In the genomic region with DNA sequence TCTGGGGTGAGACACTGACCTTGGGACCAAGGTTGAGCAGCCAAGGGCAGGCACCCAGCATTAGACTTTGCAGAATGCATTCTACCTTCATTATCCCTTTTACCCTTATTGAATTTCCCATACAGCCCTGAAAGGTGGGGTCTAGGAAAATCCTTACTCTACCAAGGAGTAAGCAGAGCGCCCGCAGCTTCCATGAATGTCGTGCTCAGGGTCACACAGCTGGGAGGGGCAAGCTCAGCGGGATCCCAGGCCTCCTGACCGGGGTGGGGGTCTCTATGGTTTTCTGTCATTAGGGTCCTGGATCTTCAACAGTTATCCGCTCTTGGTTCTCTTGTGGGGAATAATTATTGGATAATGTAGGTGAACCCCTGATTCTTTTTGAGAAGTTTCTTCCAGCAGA, we compare ENCODE assay signal across 20 cellular contexts. TPM values are rescaled to one million over a fixed set of nuclear protein-coding genes. Genes with fewer than 3 reads are reported as not detected.
A peak's percentile ranks its signal among the peaks of the same experiment; 100 is the strongest.
DNase-seq lines count a peak whose midpoint lies in the region; ATAC-seq and TF ChIP-seq lines count a peak whose summit lies in the region.
"Had no signal": no experiment of that assay in that cellular context is flagged by ENCODE, and none has a peak within 500 bp of the region (broad histone marks: within the 10 kb centered on the region; RNA-seq: fewer than 3 reads in every experiment).

No MANE protein-coding gene starts in this region.

- no peaks in the 10 kb centered on the region for H4K20me1 ChIP-seq in OCI-LY7 (ENCODE audit: insufficient read depth, low read length)
- H4K20me1 ChIP-seq: BLaER1 had no signal

- H3K4me1 ChIP-seq in breast epithelium: no peaks in the 10 kb centered on the region
- H3K4me1 ChIP-seq in OCI-LY7 (ENCODE audit: insufficient read depth, low read length, poor library complexity, severe bottlenecking): no peaks in the 10 kb centered on the region
- H3K4me1 ChIP-seq: Caco-2 had no signal

- no peaks in the 10 kb centered on the region for H3K9me2 ChIP-seq in OCI-LY7 (ENCODE audit: insufficient read depth, low read length)

- H3K4me3 ChIP-seq in breast epithelium: no peak overlapping the region
- no peak overlapping the region for H3K4me3 ChIP-seq in OCI-LY7 (ENCODE audit: low read depth, low read length, poor library complexity, severe bottlenecking)
- H3K4me3 ChIP-seq: BLaER1, GM23338 had no signal

- H3K27me3 ChIP-seq in breast epithelium: no peaks in the 10 kb centered on the region
- H3K27me3 ChIP-seq: BLaER1 had no signal

- H3K4me1 Mint-ChIP-seq in MCF 10A (ENCODE audit: insufficient read depth, unreplicated experiment) (no peaks in the 10 kb centered on the region), glutamatergic neuron (ENCODE audit: low read depth, unreplicated experiment) (peaks cover 25% of the 10 kb centered on the region)
- H3K4me1 Mint-ChIP-seq: B cell; CD4-positive, CD25-positive, alpha-beta regulatory T cell had no signal

- H3K4me3 Mint-ChIP-seq in MCF 10A (ENCODE audit: unreplicated experiment) (no peak overlapping the region), glutamatergic neuron (ENCODE audit: unreplicated experiment) (no peak overlapping the region)
- H3K4me3 Mint-ChIP-seq: B cell; CD4-positive, CD25-positive, alpha-beta regulatory T cell; CD8-positive, alpha-beta T cell; GM23338; H9 had no signal

- intact Hi-C loops in MCF 10A (cut with micrococcal nuclease): no loop called here
- intact Hi-C loops in breast epithelium (cut with DNase I; ENCODE audit: low total_unique reads): loop anchor here (5.0 kb wide), 1 partner anchor 487 kb away; no protein-coding TSS in a partner anchor
- intact Hi-C loops in sciatic nerve (cut with DNase I): no loop called here
- intact Hi-C loops in OCI-LY7 (cut with micrococcal nuclease; ENCODE audit: unreplicated experiment): no loop called here

- no peak for TF ChIP-seq CTCF in MCF 10A (IDR thresholded peaks at IDR 0.05; ENCODE audit: unreplicated experiment)
- no peak for TF ChIP-seq CTCF in breast epithelium (IDR thresholded peaks at IDR 0.05)
- no peak for TF ChIP-seq CTCF in glutamatergic neuron (IDR thresholded peaks at IDR 0.05; ENCODE audit: partially characterized antibody, unreplicated experiment)
- no peak for TF ChIP-seq CTCF in OCI-LY7 (conservative IDR thresholded peaks at IDR 0.05; ENCODE audit: low read length)

- no peak for TF ChIP-seq POLR2A in breast epithelium (IDR thresholded peaks at IDR 0.05)

- H3K36me3 ChIP-seq in breast epithelium (no peaks in the 10 kb centered on the region), OCI-LY7 (ENCODE audit: insufficient read depth, low read length) (no peaks in the 10 kb centered on the region)

- peaks cover 93% of the 10 kb centered on the region for H3K36me3 Mint-ChIP-seq in MCF 10A (ENCODE audit: insufficient read depth, unreplicated experiment)
- H3K36me3 Mint-ChIP-seq in glutamatergic neuron (ENCODE audit: unreplicated experiment): peaks cover 13% of the 10 kb centered on the region
- H3K36me3 Mint-ChIP-seq: CD4-positive, CD25-positive, alpha-beta regulatory T cell; CD8-positive, alpha-beta T cell had no signal

- H3K27ac ChIP-seq in breast epithelium (no peak overlapping the region), OCI-LY7 (ENCODE audit: low read depth, low read length, poor library complexity, severe bottlenecking) (no peak overlapping the region)
- H3K27ac ChIP-seq: 22Rv1, BLaER1, C4-2B had no signal

- CTCF ChIA-PET in MCF 10A (lab: Yijun Ruan, JAX) (interaction anchor here (0.6 kb wide), 1 partner anchor 27 kb away, joined by 3 read pairs; no protein-coding TSS in a partner anchor), OCI-LY7 (lab: Charles Lee; ENCODE audit: unreplicated experiment) (no interaction called here)

- H3K9me3 ChIP-seq in breast epithelium (no peaks in the 10 kb centered on the region), OCI-LY7 (ENCODE audit: low read length) (no peaks in the 10 kb centered on the region)
- H3K9me3 ChIP-seq: BLaER1, Caco-2 had no signal

- ATAC-seq in sciatic nerve: no peak
- ATAC-seq: CD8-positive, alpha-beta T cell; HCT116 had no signal

- DNase-seq in MCF 10A (ENCODE audit: unreplicated experiment) (no peak), breast epithelium (ENCODE audit: low spot score in 2 of 2) (no peak), glutamatergic neuron (no peak), sciatic nerve (ENCODE audit: low spot score) (peak; percentile 38), NCI-H82 (lab: John Stamatoyannopoulos, UW) (no peak), OCI-LY7 (ENCODE audit: low spot score) (no peak), NCI-H1436 treated with DMSO at 0.1 percent for 48 hours (lab: John Stamatoyannopoulos, UW) (no peak)
- DNase-seq: Caco-2; CD4-positive, CD25-positive, alpha-beta regulatory T cell; CD8-positive, alpha-beta T cell; DMS153; DND-41; H9 had no signal

- POLR2A ChIA-PET in MCF 10A (lab: Yijun Ruan, JAX) (no interaction called here), OCI-LY7 (lab: Charles Lee) (no interaction called here)

- no TSS peak for BruUV-seq in MCF 10A (replicated peaks; lab: Mats Ljungman, UMichigan)
- no TSS peak for BruUV-seq in OCI-LY7 (replicated peaks; lab: Mats Ljungman, UMichigan)

- H3K9me3 Mint-ChIP-seq in MCF 10A (ENCODE audit: unreplicated experiment) (no peaks in the 10 kb centered on the region), glutamatergic neuron (ENCODE audit: unreplicated experiment) (peaks cover 30% of the 10 kb centered on the region)
- H3K9me3 Mint-ChIP-seq: CD8-positive, alpha-beta T cell; GM23338; H9 had no signal

- no peak overlapping the region for H2AFZ ChIP-seq in OCI-LY7 (ENCODE audit: low read length)
- H2AFZ ChIP-seq: GM23338 had no signal

- no peaks in the 10 kb centered on the region for H3K79me2 ChIP-seq in OCI-LY7 (ENCODE audit: insufficient read depth, low read depth, low read length)

- H3K27me3 Mint-ChIP-seq in MCF 10A (ENCODE audit: insufficient read depth, unreplicated experiment) (no peaks in the 10 kb centered on the region), glutamatergic neuron (ENCODE audit: unreplicated experiment) (peaks cover 25% of the 10 kb centered on the region)
- H3K27me3 Mint-ChIP-seq: B cell; CD4-positive, CD25-positive, alpha-beta regulatory T cell had no signal

- no peak overlapping the region for H3K4me2 ChIP-seq in OCI-LY7 (ENCODE audit: low read length)
- H3K4me2 ChIP-seq: BLaER1, GM23338 had no signal

- peak overlapping the region; percentile 44 for H3K27ac Mint-ChIP-seq in MCF 10A (ENCODE audit: low read depth, unreplicated experiment)
- H3K27ac Mint-ChIP-seq in glutamatergic neuron (ENCODE audit: unreplicated experiment): peak overlapping the region; percentile 7
- H3K27ac Mint-ChIP-seq: B cell; CD4-positive, CD25-positive, alpha-beta regulatory T cell; CD8-positive, alpha-beta T cell; GM23338; H9 had no signal

RNA-seq across cellular contexts. Expression of a gene that starts 30.7 kb away (rescaled TPM):
- total RNA-seq in MCF 10A (2022): 0.16 TPM in 1 of 2 replicates, not detected in the other
- total RNA-seq in breast epithelium: under 1 TPM in 1 of 3 donors, not detected in 2; 0.29 TPM
- 0.98 TPM for total RNA-seq in glutamatergic neuron (ENCODE audit: unreplicated experiment)
- total RNA-seq in sciatic nerve: 0.89 TPM
- total RNA-seq in OCI-LY7 (2014; rRNA removed; shearing (Covaris generic)): 0.06 TPM in 1 of 2 replicates, not detected in the other
- total RNA-seq in OCI-LY7 (2022): not detected in 2 replicates
- total RNA-seq: B cell; Caco-2; CD4-positive, CD25-positive, alpha-beta regulatory T cell; CD8-positive, alpha-beta T cell; GM23338; H4; H9 had no signal
